8 cellular contexts compared by ENCODE assay signal in the genomic region with DNA sequence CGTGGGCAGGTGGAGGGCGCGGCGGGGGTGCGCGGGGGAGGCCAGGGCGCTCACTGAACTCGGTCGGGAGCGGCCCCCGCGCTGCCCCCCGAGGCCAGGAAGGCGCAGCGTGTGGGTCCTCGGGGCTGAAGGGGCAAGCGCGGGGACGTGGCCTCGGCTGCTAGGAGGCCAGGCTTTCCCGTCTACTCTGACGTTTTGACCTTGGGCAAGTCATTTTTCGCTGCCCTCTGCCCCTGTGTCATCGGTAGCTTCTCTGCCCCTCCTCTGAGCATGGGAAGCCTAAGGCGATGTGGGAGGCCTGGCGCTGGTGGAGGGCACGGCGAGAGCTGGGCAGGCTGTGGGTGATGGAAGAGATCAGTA. TPM values are rescaled to one million over a fixed set of nuclear protein-coding genes. Genes with fewer than 3 reads are reported as not detected.
DNase-seq lines count a peak whose midpoint lies in the region; ATAC-seq and TF ChIP-seq lines count a peak whose summit lies in the region.

No MANE protein-coding gene starts in this region.

- H3K27me3 ChIP-seq in Caco-2 (replicated peaks; ENCODE audit: control insufficient read depth, insufficient read depth, low read length) = no peaks in the 10 kb centered on the region

- peaks cover 80% of the 10 kb centered on the region for H3K36me3 Mint-ChIP-seq in Caco-2 (ENCODE audit: insufficient read depth, unreplicated experiment)
- H3K36me3 Mint-ChIP-seq in activated naive CD8-positive, alpha-beta T cell treated with anti-CD3 and anti-CD28 coated beads, Interleukin-2, amount 50 U/mL, for 24 hours (ENCODE audit: low read depth) = peaks cover 29% of the 10 kb centered on the region
- peaks cover 4 to 14% (median 8%) of the 10 kb centered on the region in 3 donors for H3K36me3 Mint-ChIP-seq in immature natural killer cell

- DNase-seq in Caco-2 (peak; percentile 45 to 59), LoVo (ENCODE audit: low spot score) (peak; percentile 37), immature natural killer cell (no peak), GM20000 (ENCODE audit: low spot score) (no peak), GM03348 (ENCODE audit: low spot score) (no peak)
- peak; percentile 32 for DNase-seq in activated naive CD8-positive, alpha-beta T cell treated with anti-CD3 and anti-CD28 coated beads, Interleukin-2, amount 50 U/mL, for 24 hours
- DNase-seq in stimulated activated CD4-positive, alpha-beta T cell treated with anti-CD3 and anti-CD28 coated beads, Interleukin-4, amount 100 ng/mL, for 48 hours (ENCODE audit: low read depth in 2 of 2) = peak; percentile 11 to 12

- H3K4me3 Mint-ChIP-seq in Caco-2 (ENCODE audit: unreplicated experiment) (peak overlapping the region; percentile 85), immature natural killer cell (peak overlapping the region; percentile 87 to 92 (median 89))
- H3K4me3 Mint-ChIP-seq in activated naive CD8-positive, alpha-beta T cell treated with anti-CD3 and anti-CD28 coated beads, Interleukin-2, amount 50 U/mL, for 24 hours = peak overlapping the region; percentile 94

- ATAC-seq in GM21619 (IDR thresholded peaks at IDR 0.05; ENCODE audit: unreplicated experiment) = peak; percentile 1
- peak; percentile 3 for ATAC-seq in activated naive CD8-positive, alpha-beta T cell treated with anti-CD3 and anti-CD28 coated beads, Interleukin-2, amount 50 U/mL, for 24 hours

- H3K27me3 Mint-ChIP-seq in Caco-2 (ENCODE audit: insufficient read depth, unreplicated experiment) = no peaks in the 10 kb centered on the region
- H3K27me3 Mint-ChIP-seq in activated naive CD8-positive, alpha-beta T cell treated with anti-CD3 and anti-CD28 coated beads, Interleukin-2, amount 50 U/mL, for 24 hours = no peaks in the 10 kb centered on the region
- peaks cover 0 to 11% (median 2%) of the 10 kb centered on the region in 3 donors for H3K27me3 Mint-ChIP-seq in immature natural killer cell (ENCODE audit: low read depth in 3 of 3)

- POLR2A ChIA-PET in Caco-2 (lab: Charles Lee) = interaction anchor here (0.5 to 3.3 kb wide), 10 partner anchors 12 to 511 kb away, joined by 3 to 109 read pairs (median 4); partner anchors contain the start of genes GDI2 and TASOR2

- no peaks in the 10 kb centered on the region for H3K9me3 Mint-ChIP-seq in Caco-2 (ENCODE audit: unreplicated experiment)
- no peaks in the 10 kb centered on the region for H3K9me3 Mint-ChIP-seq in activated naive CD8-positive, alpha-beta T cell treated with anti-CD3 and anti-CD28 coated beads, Interleukin-2, amount 50 U/mL, for 24 hours
- H3K9me3 Mint-ChIP-seq in immature natural killer cell = peaks cover 0 to 2% (median 0%) of the 10 kb centered on the region in 6 donors

- TF ChIP-seq CTCF in Caco-2 (IDR thresholded peaks at IDR 0.05; ENCODE audit: insufficient read depth in 1 of 2, low read depth in 1 of 2, low read length in 1 of 2, severe bottlenecking in 1 of 2, unreplicated experiment in 1 of 2) = no peak
- TF ChIP-seq CTCF in GM20000 (IDR thresholded peaks at IDR 0.05; ENCODE audit: extremely low read depth, missing control alignments) = no peak

- H3K27ac Mint-ChIP-seq in Caco-2 (ENCODE audit: unreplicated experiment) (peak overlapping the region; percentile 83), immature natural killer cell (peak overlapping the region; percentile 69 to 90 (median 82))
- peak overlapping the region; percentile 88 for H3K27ac Mint-ChIP-seq in activated naive CD8-positive, alpha-beta T cell treated with anti-CD3 and anti-CD28 coated beads, Interleukin-2, amount 50 U/mL, for 24 hours

- no TSS peak for BruUV-seq in Caco-2 (replicated peaks; lab: Mats Ljungman, UMichigan)

- H3K4me1 ChIP-seq in Caco-2 = peaks cover 7% of the 10 kb centered on the region; the same call in 1 of the 2 replicates

- H3K4me1 Mint-ChIP-seq in Caco-2 (ENCODE audit: low read depth, unreplicated experiment) (peaks cover 27% of the 10 kb centered on the region), immature natural killer cell (peaks cover 38 to 53% of the 10 kb centered on the region in 2 donors)
- H3K4me1 Mint-ChIP-seq in activated naive CD8-positive, alpha-beta T cell treated with anti-CD3 and anti-CD28 coated beads, Interleukin-2, amount 50 U/mL, for 24 hours = peaks cover 57% of the 10 kb centered on the region

- intact Hi-C loops in Caco-2 (cut with micrococcal nuclease; ENCODE audit: unreplicated experiment) = loop anchor here (2.0 kb wide), 1 partner anchor 206 kb away; the partner anchor contains the start of gene TASOR2

- CTCF ChIA-PET in Caco-2 (lab: Charles Lee) = interaction anchor here (1.0 to 2.1 kb wide), 3 partner anchors 18 to 199 kb away, joined by 4 to 9 read pairs (median 5); partner anchors contain the start of gene GDI2

- no peaks in the 10 kb centered on the region for H3K9me3 ChIP-seq in Caco-2

- no peaks in the 10 kb centered on the region for H3K36me3 ChIP-seq in Caco-2 (ENCODE audit: control insufficient read depth, insufficient read depth, low read length)

- peak overlapping the region; percentile 74 for H3K4me3 ChIP-seq in Caco-2 (ENCODE audit: low read depth, low read length)

RNA-seq across cellular contexts. Expression of gene FBH1, which starts 0.5 kb away (rescaled TPM):
- 83.3 and 96.1 TPM in 2 replicates for total RNA-seq in Caco-2 (2022)
- 10 to 100 TPM; 32.6 to 60.6 (median 46.8) TPM for polyA plus RNA-seq in immature natural killer cell

RNA-seq across cellular contexts. Expression of gene ANKRD16, which starts 0.8 kb away (rescaled TPM):
- 17.4 and 20.2 TPM in 2 replicates for total RNA-seq in Caco-2 (2022)
- 1 to 10 TPM; 3.2 to 5.0 (median 3.2) TPM for polyA plus RNA-seq in immature natural killer cell

Comparison
In these comparisons a context has a peak if more than half of its experiments do, and no peak if none do; other contexts are left out.
1. DNase-seq: peak in Caco-2 (2 of 2), LoVo (single experiment), activated naive CD8-positive, alpha-beta T cell treated with anti-CD3 and anti-CD28 coated beads, Interleukin-2, amount 50 U/mL, for 24 hours (single experiment) and stimulated activated CD4-positive, alpha-beta T cell treated with anti-CD3 and anti-CD28 coated beads, Interleukin-4, amount 100 ng/mL, for 48 hours (2 of 2); none in immature natural killer cell (0 of 3), GM20000 (single experiment) and GM03348 (single experiment).
2. Peak in every context shown above with its lines, with median percentiles within 50 percentile points of each other: H3K27ac Mint-ChIP-seq and H3K4me3 Mint-ChIP-seq.